Comparison of ENCODE assay signal across 2 cellular contexts in the genomic region with DNA sequence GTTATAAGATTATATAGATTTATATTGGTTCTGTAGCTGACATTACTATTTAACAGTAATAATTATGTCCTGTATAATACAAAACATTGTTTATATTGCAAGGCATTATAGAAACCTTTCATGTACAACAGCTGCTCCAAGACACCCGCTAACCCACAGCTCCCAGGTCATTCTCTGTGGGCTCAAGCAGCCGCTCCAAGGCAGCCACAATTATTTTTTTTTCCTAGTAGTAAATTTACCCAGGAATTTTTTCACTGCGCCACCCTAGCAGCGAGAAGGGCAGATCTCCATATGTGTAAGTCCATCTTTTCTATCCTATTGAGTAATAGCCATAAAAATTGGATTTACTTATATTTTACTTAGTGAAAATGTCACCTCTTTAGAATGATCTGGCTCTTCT.
TF ChIP-seq lines count a peak whose summit lies in the region.

No MANE protein-coding gene starts in this region.

TF ChIP-seq in HCT116, 20 proteins besides CTCF, POLR2A, EP300 and RAD21:
- TF ChIP-seq, protein P1, sequence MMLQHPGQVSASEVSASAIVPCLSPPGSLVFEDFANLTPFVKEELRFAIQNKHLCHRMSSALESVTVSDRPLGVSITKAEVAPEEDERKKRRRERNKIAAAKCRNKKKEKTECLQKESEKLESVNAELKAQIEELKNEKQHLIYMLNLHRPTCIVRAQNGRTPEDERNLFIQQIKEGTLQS (IDR thresholded peaks at IDR 0.05): no peak
- TF ChIP-seq CBX3 (IDR thresholded peaks at IDR 0.05; ENCODE audit: low read depth) (no peak), EZH2 (IDR thresholded peaks at IDR 0.05) (no peak), POLR2AphosphoS5 (IDR thresholded peaks at IDR 0.05; ENCODE audit: low read depth, low read length) (no peak), YY1 (IDR thresholded peaks at IDR 0.05; ENCODE audit: extremely low read depth, insufficient replicate concordance, low read depth, low read length) (no peak), SIN3A (IDR thresholded peaks at IDR 0.05; ENCODE audit: low read depth) (no peak), ZFX (IDR thresholded peaks at IDR 0.05) (no peak), JUND (IDR thresholded peaks at IDR 0.05) (no peak)
- TF ChIP-seq, protein P2, sequence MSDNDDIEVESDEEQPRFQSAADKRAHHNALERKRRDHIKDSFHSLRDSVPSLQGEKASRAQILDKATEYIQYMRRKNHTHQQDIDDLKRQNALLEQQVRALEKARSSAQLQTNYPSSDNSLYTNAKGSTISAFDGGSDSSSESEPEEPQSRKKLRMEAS (IDR thresholded peaks at IDR 0.05): no peak

TF ChIP-seq in K562, 482 proteins besides CTCF, POLR2A, EP300 and RAD21:
- no peak for TF ChIP-seq HDAC2 (IDR thresholded peaks at IDR 0.05)
- no peak for TF ChIP-seq ZNF184 (CRISPR knock-in tag; IDR thresholded peaks at IDR 0.05)
- TF ChIP-seq, protein P3, sequence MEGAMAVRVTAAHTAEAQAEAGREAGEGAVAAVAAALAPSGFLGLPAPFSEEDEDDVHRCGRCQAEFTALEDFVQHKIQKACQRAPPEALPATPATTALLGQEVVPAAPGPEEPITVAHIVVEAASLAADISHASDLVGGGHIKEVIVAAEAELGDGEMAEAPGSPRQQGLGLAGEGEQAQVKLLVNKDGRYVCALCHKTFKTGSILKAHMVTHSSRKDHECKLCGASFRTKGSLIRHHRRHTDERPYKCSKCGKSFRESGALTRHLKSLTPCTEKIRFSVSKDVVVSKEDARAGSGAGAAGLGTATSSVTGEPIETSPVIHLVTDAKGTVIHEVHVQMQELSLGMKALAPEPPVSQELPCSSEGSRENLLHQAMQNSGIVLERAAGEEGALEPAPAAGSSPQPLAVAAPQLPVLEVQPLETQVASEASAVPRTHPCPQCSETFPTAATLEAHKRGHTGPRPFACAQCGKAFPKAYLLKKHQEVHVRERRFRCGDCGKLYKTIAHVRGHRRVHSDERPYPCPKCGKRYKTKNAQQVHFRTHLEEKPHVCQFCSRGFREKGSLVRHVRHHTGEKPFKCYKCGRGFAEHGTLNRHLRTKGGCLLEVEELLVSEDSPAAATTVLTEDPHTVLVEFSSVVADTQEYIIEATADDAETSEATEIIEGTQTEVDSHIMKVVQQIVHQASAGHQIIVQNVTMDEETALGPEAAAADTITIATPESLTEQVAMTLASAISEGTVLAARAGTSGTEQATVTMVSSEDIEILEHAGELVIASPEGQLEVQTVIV (CRISPR knock-in tag; IDR thresholded peaks at IDR 0.05; ENCODE audit: borderline replicate concordance): no peak
- no peak for TF ChIP-seq XRCC5 (IDR thresholded peaks at IDR 0.05; ENCODE audit: low read depth, low read length)
- TF ChIP-seq, protein P4, sequence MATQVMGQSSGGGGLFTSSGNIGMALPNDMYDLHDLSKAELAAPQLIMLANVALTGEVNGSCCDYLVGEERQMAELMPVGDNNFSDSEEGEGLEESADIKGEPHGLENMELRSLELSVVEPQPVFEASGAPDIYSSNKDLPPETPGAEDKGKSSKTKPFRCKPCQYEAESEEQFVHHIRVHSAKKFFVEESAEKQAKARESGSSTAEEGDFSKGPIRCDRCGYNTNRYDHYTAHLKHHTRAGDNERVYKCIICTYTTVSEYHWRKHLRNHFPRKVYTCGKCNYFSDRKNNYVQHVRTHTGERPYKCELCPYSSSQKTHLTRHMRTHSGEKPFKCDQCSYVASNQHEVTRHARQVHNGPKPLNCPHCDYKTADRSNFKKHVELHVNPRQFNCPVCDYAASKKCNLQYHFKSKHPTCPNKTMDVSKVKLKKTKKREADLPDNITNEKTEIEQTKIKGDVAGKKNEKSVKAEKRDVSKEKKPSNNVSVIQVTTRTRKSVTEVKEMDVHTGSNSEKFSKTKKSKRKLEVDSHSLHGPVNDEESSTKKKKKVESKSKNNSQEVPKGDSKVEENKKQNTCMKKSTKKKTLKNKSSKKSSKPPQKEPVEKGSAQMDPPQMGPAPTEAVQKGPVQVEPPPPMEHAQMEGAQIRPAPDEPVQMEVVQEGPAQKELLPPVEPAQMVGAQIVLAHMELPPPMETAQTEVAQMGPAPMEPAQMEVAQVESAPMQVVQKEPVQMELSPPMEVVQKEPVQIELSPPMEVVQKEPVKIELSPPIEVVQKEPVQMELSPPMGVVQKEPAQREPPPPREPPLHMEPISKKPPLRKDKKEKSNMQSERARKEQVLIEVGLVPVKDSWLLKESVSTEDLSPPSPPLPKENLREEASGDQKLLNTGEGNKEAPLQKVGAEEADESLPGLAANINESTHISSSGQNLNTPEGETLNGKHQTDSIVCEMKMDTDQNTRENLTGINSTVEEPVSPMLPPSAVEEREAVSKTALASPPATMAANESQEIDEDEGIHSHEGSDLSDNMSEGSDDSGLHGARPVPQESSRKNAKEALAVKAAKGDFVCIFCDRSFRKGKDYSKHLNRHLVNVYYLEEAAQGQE (CRISPR knock-in tag; IDR thresholded peaks at IDR 0.05; ENCODE audit: low read depth): no peak
